ENCODE assay signal across 13 cellular contexts in the genomic region with DNA sequence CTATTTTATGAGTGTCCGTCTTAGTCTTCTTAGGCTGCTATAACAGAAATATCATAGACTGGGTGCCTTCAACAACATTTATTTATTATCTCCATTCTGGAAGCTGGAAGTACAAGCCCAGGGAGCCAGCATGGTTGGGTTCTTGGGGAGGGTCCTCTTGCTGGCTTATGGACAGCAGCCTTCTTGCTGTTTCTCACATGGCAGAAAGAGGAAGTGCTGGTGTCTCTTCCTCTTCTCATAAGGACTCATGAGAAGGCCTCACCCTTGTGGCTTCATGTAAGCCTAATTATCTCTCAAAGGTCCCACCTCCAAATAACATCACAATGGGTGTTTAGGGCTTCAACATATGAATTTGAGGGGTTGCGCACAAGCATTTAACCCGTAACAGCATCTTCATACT.
"Had no signal": no experiment of that assay in that cellular context is flagged by ENCODE, and none has a peak within 500 bp of the region (broad histone marks: within the 10 kb centered on the region; RNA-seq: fewer than 3 reads in every experiment).

No MANE protein-coding gene starts in this region.

- H3K4me1 Mint-ChIP-seq: stimulated activated effector memory CD8-positive, alpha-beta T cell treated with anti-CD3 and anti-CD28 coated beads, Interleukin-12 subunit alpha, Interleukin-12 subunit beta, amount 100 ng/mL, for 72 hours had no signal

- H3K9ac ChIP-seq: parathyroid adenoma had no signal

- H3K27me3 ChIP-seq: brain microvascular endothelial cell, transverse colon had no signal

- H3K4me1 ChIP-seq: parathyroid adenoma, transverse colon had no signal

- H3K79me2 ChIP-seq: parathyroid adenoma had no signal

- DNase-seq: activated effector memory CD4-positive, alpha-beta T cell treated with anti-CD3 and anti-CD28 coated beads, Interleukin-2, amount 50 U/mL, for 16 hours; activated T-cell treated with anti-CD3 and anti-CD28 coated beads, Interleukin-2, amount 50 U/mL, for 24 hours; amygdala; brain microvascular endothelial cell; hypothalamus; kidney glomerular epithelial cell; small intestine; substantia nigra; transverse colon had no signal

- H2AFZ ChIP-seq: parathyroid adenoma had no signal

- H3K27me3 Mint-ChIP-seq: activated naive CD8-positive, alpha-beta T cell; activated T-cell treated with anti-CD3 and anti-CD28 coated beads, Interleukin-2, amount 50 U/mL, for 24 hours had no signal

- H3K4me3 Mint-ChIP-seq: activated naive CD8-positive, alpha-beta T cell; activated T-cell treated with anti-CD3 and anti-CD28 coated beads, Interleukin-2, amount 50 U/mL, for 24 hours; stimulated activated effector memory CD8-positive, alpha-beta T cell treated with anti-CD3 and anti-CD28 coated beads, Interleukin-12 subunit alpha, Interleukin-12 subunit beta, amount 100 ng/mL, for 72 hours had no signal

- ATAC-seq: activated CD4-positive, CD25-positive, alpha-beta regulatory T cell treated with anti-CD3 and anti-CD28 coated beads, Interleukin-2, amount 50 U/mL, for 24 hours; stimulated activated effector memory CD8-positive, alpha-beta T cell treated with anti-CD3 and anti-CD28 coated beads, Interleukin-12 subunit alpha, Interleukin-12 subunit beta, amount 100 ng/mL, for 72 hours had no signal

- H3K9me3 ChIP-seq: transverse colon had no signal

- H3K27ac ChIP-seq: brain microvascular endothelial cell, parathyroid adenoma, transverse colon had no signal

- H3K36me3 Mint-ChIP-seq: stimulated activated effector memory CD8-positive, alpha-beta T cell treated with anti-CD3 and anti-CD28 coated beads, Interleukin-12 subunit alpha, Interleukin-12 subunit beta, amount 100 ng/mL, for 72 hours had no signal

- H3K27ac Mint-ChIP-seq: activated naive CD8-positive, alpha-beta T cell; activated T-cell treated with anti-CD3 and anti-CD28 coated beads, Interleukin-2, amount 50 U/mL, for 24 hours; stimulated activated effector memory CD8-positive, alpha-beta T cell treated with anti-CD3 and anti-CD28 coated beads, Interleukin-12 subunit alpha, Interleukin-12 subunit beta, amount 100 ng/mL, for 72 hours had no signal
